In genomic region chr11:61607920-61608599, GRCh38 we compare ENCODE assay signal across 27 cellular contexts. TPM values are rescaled to one million over a fixed set of nuclear protein-coding genes. Genes with fewer than 3 reads are reported as not detected.
"Had no signal": no experiment of that assay in that cellular context is flagged by ENCODE, and none has a peak within 500 bp of the region (broad histone marks: within the 10 kb centered on the region; RNA-seq: fewer than 3 reads in every experiment).

No MANE protein-coding gene starts in this region.

- H3K36me3 ChIP-seq: right lobe of liver, tibial nerve, vagina, WERI-Rb-1 had no signal

- H3K27me3 ChIP-seq: right lobe of liver, vagina had no signal

- ATAC-seq: activated CD8-positive, alpha-beta memory T cell treated with anti-CD3 and anti-CD28 coated beads, Interleukin-2, amount 10 ng/mL, durations not matched to agents 7 days and 5 days; activated CD8-positive, alpha-beta T cell treated with anti-CD3 and anti-CD28 coated beads for 36 hours; foreskin keratinocyte; left ventricle myocardium superior; stimulated activated effector memory CD8-positive, alpha-beta T cell treated with anti-CD3 and anti-CD28 coated beads, Interleukin-12 subunit alpha, Interleukin-12 subunit beta, amount 100 ng/mL, for 72 hours; stimulated activated naive CD8-positive, alpha-beta T cell treated with anti-CD3 and anti-CD28 coated beads, Interleukin-15, amount 100 ng/mL, for 72 hours had no signal

- H3K4me3 ChIP-seq: right lobe of liver, skin epidermis, tibial nerve, vagina had no signal

- H3K4me1 ChIP-seq: right lobe of liver had no signal

- H3K27ac ChIP-seq: foreskin keratinocyte, right lobe of liver, tibial nerve, vagina had no signal

- DNase-seq: activated CD4-positive, alpha-beta T cell treated with anti-CD3 and anti-CD28 coated beads, Interleukin-2, amount 10 ng/mL, durations not matched to agents 7 days and 5 days; activated CD4-positive, CD25-positive, alpha-beta regulatory T cell treated with anti-CD3 and anti-CD28 coated beads, Interleukin-2, amount 50 U/mL, for 72 hours; activated CD8-positive, alpha-beta memory T cell treated with anti-CD3 and anti-CD28 coated beads, Interleukin-2, amount 10 ng/mL, durations not matched to agents 7 days and 5 days; activated CD8-positive, alpha-beta T cell treated with anti-CD3 and anti-CD28 coated beads for 36 hours; activated gamma-delta T cell treated with Interleukin-2 at 50 U/mL for 16 hours; activated T-cell treated with anti-CD3 and anti-CD28 coated beads for 4 hours; aorta; caudate nucleus; dermis blood vessel endothelial cell; effector CD8-positive, alpha-beta T cell; erythroblast; foreskin keratinocyte; hippocampal formation; kidney glomerular epithelial cell; left ventricle myocardium superior; mammary epithelial cell; nephron progenitor cell; nucleus accumbens; right lobe of liver; stimulated activated CD4-positive, alpha-beta T cell treated with anti-CD3 and anti-CD28 coated beads, Interleukin-1b, Interleukin-23, amount 100 ng/mL, for 48 hours; stimulated activated naive CD8-positive, alpha-beta T cell treated with anti-CD3 and anti-CD28 coated beads, Interleukin-15, amount 100 ng/mL, for 72 hours; WERI-Rb-1 had no signal

- H3K9me3 ChIP-seq: right lobe of liver, vagina had no signal

RNA-seq across cellular contexts. Expression of gene SYT7, which starts 27.2 kb away (rescaled TPM):
- total RNA-seq: activated CD4-positive, alpha-beta T cell treated with anti-CD3 and anti-CD28 coated beads, Interleukin-2, amount 10 ng/mL, durations not matched to agents 7 days and 5 days; activated CD8-positive, alpha-beta memory T cell treated with anti-CD3 and anti-CD28 coated beads, Interleukin-2, amount 10 ng/mL, durations not matched to agents 7 days and 5 days; activated CD8-positive, alpha-beta T cell treated with anti-CD3 and anti-CD28 coated beads for 36 hours; T-helper 2 cell treated with Interferon-gamma antibody and Interleukin-4, amounts not matched to agents 100 ng/mL and 5 ng/mL, for 36 hours had no signal
